12 cellular contexts compared by ENCODE assay signal in the genomic region with DNA sequence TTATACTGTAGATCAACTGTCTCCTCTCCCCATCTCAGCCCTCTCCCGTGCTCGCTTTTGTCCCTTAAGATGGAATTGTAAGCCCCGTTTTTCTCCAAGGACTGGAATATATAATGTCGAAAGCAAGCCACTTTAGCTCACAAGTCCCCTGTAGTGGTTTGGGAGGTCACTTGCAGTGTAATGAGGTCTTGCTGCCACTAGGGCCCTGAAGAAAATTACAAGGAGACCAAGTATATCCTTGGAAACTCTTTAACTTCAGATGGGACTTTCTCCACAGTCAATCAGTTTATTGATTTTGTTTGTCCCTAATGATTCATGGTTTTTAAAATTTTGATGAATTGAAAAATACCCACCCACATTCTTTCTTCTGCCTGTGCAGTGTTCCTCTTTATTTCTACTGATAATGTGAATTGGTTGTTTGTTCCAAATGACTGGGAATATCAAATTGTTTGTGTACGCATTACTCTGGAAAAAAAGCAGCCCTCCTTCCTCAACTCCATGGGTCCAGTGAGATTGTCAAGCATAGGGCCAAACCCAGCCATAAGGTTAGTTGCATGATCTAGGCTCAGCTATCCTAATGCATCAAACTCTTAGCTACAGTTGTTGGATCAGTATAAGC.
A peak's percentile ranks its signal among the peaks of the same experiment; 100 is the strongest.
DNase-seq lines count a peak whose midpoint lies in the region; ATAC-seq and TF ChIP-seq lines count a peak whose summit lies in the region.
"Had no signal": no experiment of that assay in that cellular context is flagged by ENCODE, and none has a peak within 500 bp of the region (broad histone marks: within the 10 kb centered on the region; RNA-seq: fewer than 3 reads in every experiment).

No MANE protein-coding gene starts in this region.

- H3K27ac ChIP-seq in cardiac muscle cell (peak overlapping the region; percentile 5), thoracic aorta (no peak overlapping the region)
- H3K27ac ChIP-seq: BLaER1, SJSA1 had no signal

- H3K4me1 ChIP-seq in cardiac muscle cell (ENCODE audit: low read depth), result peaks cover 10% of the 10 kb centered on the region
- H3K4me1 ChIP-seq in thoracic aorta (ENCODE audit: control insufficient read depth in 1 of 2, low read depth in 2 of 2), result no peaks in the 10 kb centered on the region
- H3K4me1 ChIP-seq: BLaER1, SJSA1 had no signal

- H3K27me3 ChIP-seq in cardiac muscle cell (no peaks in the 10 kb centered on the region), thoracic aorta (replicated peaks; ENCODE audit: insufficient read depth) (no peaks in the 10 kb centered on the region)
- H3K27me3 ChIP-seq: BLaER1, SJSA1 had no signal

- H3K36me3 Mint-ChIP-seq in chondrocyte (ENCODE audit: low read depth), result no peaks in the 10 kb centered on the region
- H3K36me3 Mint-ChIP-seq: activated naive CD8-positive, alpha-beta T cell had no signal

- ATAC-seq in Right ventricle myocardium inferior, result no peak
- ATAC-seq in HG03469 (IDR thresholded peaks at IDR 0.05; ENCODE audit: unreplicated experiment), result peak; percentile 55
- ATAC-seq in thoracic aorta (ENCODE audit: insufficient number of reproducible peaks, low FRiP score, low read depth), result no peak

- H3K4me3 ChIP-seq in cardiac muscle cell, result no peak overlapping the region
- H3K4me3 ChIP-seq in thoracic aorta, result no peak overlapping the region
- H3K4me3 ChIP-seq: BLaER1, SJSA1 had no signal

- H3K9me3 Mint-ChIP-seq in chondrocyte (ENCODE audit: low read depth), result no peaks in the 10 kb centered on the region

- H3K27ac Mint-ChIP-seq in chondrocyte (ENCODE audit: unreplicated experiment), result no peak overlapping the region
- H3K27ac Mint-ChIP-seq: activated naive CD8-positive, alpha-beta T cell had no signal

- H3K9me3 ChIP-seq in cardiac muscle cell (ENCODE audit: low read depth) (no peaks in the 10 kb centered on the region), thoracic aorta (no peaks in the 10 kb centered on the region)
- H3K9me3 ChIP-seq: BLaER1, SJSA1 had no signal

- no peaks in the 10 kb centered on the region for H3K27me3 Mint-ChIP-seq in chondrocyte (ENCODE audit: low read depth)

- no peak for TF ChIP-seq CTCF in cardiac muscle cell (IDR thresholded peaks at IDR 0.05; ENCODE audit: low read depth, low read length)
- peak; percentile 60 for TF ChIP-seq CTCF in chondrocyte (IDR thresholded peaks at IDR 0.05)
- peak; percentile 25 for TF ChIP-seq CTCF in thoracic aorta (IDR thresholded peaks at IDR 0.05)

- no peak overlapping the region for H3K4me3 Mint-ChIP-seq in chondrocyte (ENCODE audit: unreplicated experiment)
- H3K4me3 Mint-ChIP-seq: activated naive CD8-positive, alpha-beta T cell had no signal

- H3K4me1 Mint-ChIP-seq in chondrocyte (ENCODE audit: low read depth), result peaks cover 3% of the 10 kb centered on the region

- DNase-seq in cardiac muscle cell (ENCODE audit: low read depth in 1 of 2, low spot score in 1 of 2) (peak in 1 of 2 donors; percentile 32), Right ventricle myocardium inferior (ENCODE audit: missing footprints) (no peak), chondrocyte (ENCODE audit: low spot score) (no peak), thoracic aorta (ENCODE audit: low spot score) (no peak), cerebellar nuclear complex (lab: John Stamatoyannopoulos, UW) (no peak), hypothalamus (lab: John Stamatoyannopoulos, UW) (no peak)
- no peak for DNase-seq in stimulated activated CD8-positive, alpha-beta memory T cell treated with anti-CD3 and anti-CD28 coated beads, Interleukin-4, amount 100 ng/mL, for 48 hours
- DNase-seq: retina had no signal

- intact Hi-C loops in Right ventricle myocardium inferior (cut with DNase I), result no loop called here

- H3K36me3 ChIP-seq in cardiac muscle cell (no peaks in the 10 kb centered on the region), thoracic aorta (no peaks in the 10 kb centered on the region)
- H3K36me3 ChIP-seq: BLaER1, SJSA1 had no signal
